ENCODE assay signal across 11 cellular contexts in genomic region chr10:44171765-44172164, GRCh38.
"Had no signal": no experiment of that assay in that cellular context is flagged by ENCODE, and none has a peak within 500 bp of the region (broad histone marks: within the 10 kb centered on the region; RNA-seq: fewer than 3 reads in every experiment).

No MANE protein-coding gene starts in this region.

- H3K4me3 ChIP-seq: GM23248, GM23338, HAP-1 had no signal

- DNase-seq: GM23248, GOT3, H7, H9, HCEC 1CT, HFFc6 had no signal

- H3K36me3 ChIP-seq: HAP-1 had no signal

- FAIRE-seq: H1, H54 had no signal

- H3K9ac ChIP-seq: GM23248 had no signal

- H3K27ac ChIP-seq: GM23248 had no signal

- H3K4me2 ChIP-seq: GM23338 had no signal

- ATAC-seq: GM23338, HCT116 had no signal

- H3K9me3 ChIP-seq: HAP-1 had no signal

- H3K4me1 ChIP-seq: HAP-1 had no signal

- H2AFZ ChIP-seq: GM23248, GM23338 had no signal
